20 cellular contexts compared by ENCODE assay signal in genomic region chr7:21361413-21362130, GRCh38.
DNase-seq lines count a peak whose midpoint lies in the region; ATAC-seq, FAIRE-seq and TF ChIP-seq lines count a peak whose summit lies in the region.
"Had no signal": no experiment of that assay in that cellular context is flagged by ENCODE, and none has a peak within 500 bp of the region (broad histone marks: within the 10 kb centered on the region; RNA-seq: fewer than 3 reads in every experiment).

No MANE protein-coding gene starts in this region.

- peaks cover 32% of the 10 kb centered on the region for H3K4me1 Mint-ChIP-seq in Caco-2 (ENCODE audit: low read depth, unreplicated experiment)
- peaks cover 67% of the 10 kb centered on the region for H3K4me1 Mint-ChIP-seq in activated T-cell treated with anti-CD3 and anti-CD28 coated beads, Interleukin-2, amount 50 U/mL, for 24 hours (ENCODE audit: low read depth)

- H3K36me3 ChIP-seq in Caco-2 (ENCODE audit: control insufficient read depth, insufficient read depth, low read length) (no peaks in the 10 kb centered on the region), KOPT-K1 (ENCODE audit: insufficient read depth, low read length) (no peaks in the 10 kb centered on the region), GM12878 (ENCODE audit: control insufficient read depth in 2 of 2, insufficient read depth in 2 of 2, low read length in 1 of 2) (no peaks in the 10 kb centered on the region)
- H3K36me3 ChIP-seq: gastrocnemius medialis, spleen, stomach had no signal

- 59% methylated on average over 5 of the region's 5 CpGs for WGBS in GM12878 (ENCODE audit: insufficient coverage, insufficient replicate concordance, low lambda C conversion rate, missing lambda C conversion rate)

- no peak overlapping the region for H3K4me2 ChIP-seq in GM12878 (ENCODE audit: control insufficient read depth, insufficient read depth)

- H3K9me3 ChIP-seq in Caco-2 (peaks cover 29% of the 10 kb centered on the region), KOPT-K1 (ENCODE audit: insufficient read depth, low read length, poor library complexity, severe bottlenecking) (no peaks in the 10 kb centered on the region), GM12878 (replicated peaks; ENCODE audit: control insufficient read depth, insufficient read depth, low read length) (peaks cover 11% of the 10 kb centered on the region; the same call in 2 of the 3 replicates)
- H3K9me3 ChIP-seq: gastrocnemius medialis, spleen, stomach had no signal

- peaks cover 26% of the 10 kb centered on the region for H3K36me3 Mint-ChIP-seq in Caco-2 (ENCODE audit: insufficient read depth, unreplicated experiment)
- H3K36me3 Mint-ChIP-seq in activated T-cell treated with anti-CD3 and anti-CD28 coated beads, Interleukin-2, amount 50 U/mL, for 24 hours (ENCODE audit: low read depth): no peaks in the 10 kb centered on the region
- H3K36me3 Mint-ChIP-seq: activated naive CD4-positive, alpha-beta T cell treated with anti-CD3 and anti-CD28 coated beads, Interleukin-2, amount 50 U/mL, for 24 hours had no signal

- FAIRE-seq in GM18507 (lab: Jason Lieb, UNC): peak; percentile 82
- FAIRE-seq in GM12878 (lab: Jason Lieb, UNC): peak; percentile 27
- FAIRE-seq: H1 had no signal

- intact Hi-C loops in Caco-2 (cut with micrococcal nuclease; ENCODE audit: unreplicated experiment): no loop called here
- intact Hi-C loops in GM12878 (cut with micrococcal nuclease; ENCODE audit: unreplicated experiment): no loop called here

- peak overlapping the region; percentile 8 for H3K27ac ChIP-seq in KOPT-K1 (ENCODE audit: low read depth, low read length, poor library complexity, severe bottlenecking)
- no peak overlapping the region for H3K27ac ChIP-seq in GM12878 (ENCODE audit: control insufficient read depth, insufficient read depth)
- H3K27ac ChIP-seq: gastrocnemius medialis, spleen, stomach had no signal

- TF ChIP-seq RAD21 in GM12878 (IDR thresholded peaks at IDR 0.05; ENCODE audit: insufficient read depth, low read depth, low read length): no peak

- H3K27me3 Mint-ChIP-seq in Caco-2 (ENCODE audit: insufficient read depth, unreplicated experiment): no peaks in the 10 kb centered on the region
- H3K27me3 Mint-ChIP-seq in activated T-cell treated with anti-CD3 and anti-CD28 coated beads, Interleukin-2, amount 50 U/mL, for 24 hours: no peaks in the 10 kb centered on the region
- H3K27me3 Mint-ChIP-seq: activated naive CD4-positive, alpha-beta T cell treated with anti-CD3 and anti-CD28 coated beads, Interleukin-2, amount 50 U/mL, for 24 hours had no signal

- no peak overlapping the region for H3K9ac ChIP-seq in GM12878 (ENCODE audit: control insufficient read depth, insufficient read depth, low read length)

- in situ Hi-C loops in GM12878 (cut with MboI): loop anchor here (25.0 kb wide), 1 partner anchor 1124 kb away; no protein-coding TSS in a partner anchor

- H3K4me3 Mint-ChIP-seq in Caco-2 (ENCODE audit: unreplicated experiment): peak overlapping the region; percentile 42
- no peak overlapping the region for H3K4me3 Mint-ChIP-seq in activated T-cell treated with anti-CD3 and anti-CD28 coated beads, Interleukin-2, amount 50 U/mL, for 24 hours
- H3K4me3 Mint-ChIP-seq: activated naive CD4-positive, alpha-beta T cell treated with anti-CD3 and anti-CD28 coated beads, Interleukin-2, amount 50 U/mL, for 24 hours; activated T-cell treated with anti-CD3 and anti-CD28 coated beads, Interleukin-2, amount 50 U/mL, for 4 hours had no signal

- H4K20me1 ChIP-seq in GM12878 (ENCODE audit: control insufficient read depth, insufficient read depth): no peaks in the 10 kb centered on the region

- CTCF ChIA-PET in Caco-2 (lab: Charles Lee): interaction anchor here (0.7 kb wide), 1 partner anchor 538 kb away, joined by 3 read pairs; no protein-coding TSS in a partner anchor
- CTCF ChIA-PET in GM12878 (lab: Yijun Ruan, JAX): interaction anchor here (0.6 to 2.4 kb wide), 6 partner anchors 9 to 787 kb away, joined by 3 to 6 read pairs (median 4); no protein-coding TSS in a partner anchor

- TF ChIP-seq CTCF in Caco-2 (IDR thresholded peaks at IDR 0.05; ENCODE audit: insufficient read depth in 1 of 2, low read depth in 1 of 2, low read length in 1 of 2, severe bottlenecking in 1 of 2, unreplicated experiment in 1 of 2): no peak
- TF ChIP-seq CTCF in GM12878 (IDR thresholded peaks at IDR 0.05 in 2 of 3, conservative IDR thresholded peaks at IDR 0.05 in 1 of 3; ENCODE audit: control insufficient read depth in 2 of 3, extremely low read depth in 1 of 3, insufficient read depth in 1 of 3, low read depth in 3 of 3, low read length in 3 of 3): no peak

- H3K79me2 ChIP-seq in GM12878 (ENCODE audit: control insufficient read depth, insufficient read depth, low read length): no peaks in the 10 kb centered on the region

- peaks cover 28% of the 10 kb centered on the region for H3K9me3 Mint-ChIP-seq in Caco-2 (ENCODE audit: unreplicated experiment)
- H3K9me3 Mint-ChIP-seq in activated T-cell treated with anti-CD3 and anti-CD28 coated beads, Interleukin-2, amount 50 U/mL, for 24 hours: no peaks in the 10 kb centered on the region
- H3K9me3 Mint-ChIP-seq: activated naive CD4-positive, alpha-beta T cell treated with anti-CD3 and anti-CD28 coated beads, Interleukin-2, amount 50 U/mL, for 24 hours; activated T-cell treated with anti-CD3 and anti-CD28 coated beads, Interleukin-2, amount 50 U/mL, for 4 hours had no signal

- H3K4me1 ChIP-seq in Caco-2 (peaks cover 46% of the 10 kb centered on the region), GM12878 (ENCODE audit: control insufficient read depth, insufficient read depth, low read length) (peaks cover 23% of the 10 kb centered on the region)
- H3K4me1 ChIP-seq: gastrocnemius medialis had no signal

- SMC1A ChIA-PET in GM12878 (lab: Charles Lee; ENCODE audit: uncharacterized antibody, unreplicated experiment): interaction anchor here (0.6 to 7.1 kb wide), 16 partner anchors 8 to 595 kb away, joined by 3 to 52 read pairs (median 4); partner anchors contain the start of gene SP4

- H3K27ac Mint-ChIP-seq in Caco-2 (ENCODE audit: unreplicated experiment): peak overlapping the region; percentile 66
- no peak overlapping the region for H3K27ac Mint-ChIP-seq in activated T-cell treated with anti-CD3 and anti-CD28 coated beads, Interleukin-2, amount 50 U/mL, for 24 hours
- H3K27ac Mint-ChIP-seq: activated naive CD4-positive, alpha-beta T cell treated with anti-CD3 and anti-CD28 coated beads, Interleukin-2, amount 50 U/mL, for 24 hours had no signal

- H3K4me3 ChIP-seq in Caco-2 (ENCODE audit: low read depth, low read length) (no peak overlapping the region), GM12878 (no peak overlapping the region)
- H3K4me3 ChIP-seq: gastrocnemius medialis, spleen, stomach had no signal

- TF ChIP-seq POLR2A in GM12878 (IDR thresholded peaks at IDR 0.05; ENCODE audit: low read depth, low read length): no peak

- POLR2A ChIA-PET in Caco-2 (lab: Charles Lee): interaction anchor here (0.6 to 0.7 kb wide), 2 partner anchors 571 to 575 kb away, joined by 5 to 8 read pairs; partner anchors contain the start of gene SP8
- POLR2A ChIA-PET in GM12878 (lab: Charles Lee): interaction anchor here (1.1 to 3.6 kb wide), 6 partner anchors 9 to 80 kb away, joined by 3 to 12 read pairs (median 6); partner anchors contain the start of gene SP4

- DNase-seq in Caco-2 (peak; percentile 43 to 45), GM18507 (ENCODE audit: extremely low spot score, insufficient read length, low read depth) (no peak), GM12878 (ENCODE audit: low read depth, low spot score) (no peak), DMS153 treated with DMSO at 0.1 percent for 48 hours (lab: John Stamatoyannopoulos, UW; ENCODE audit: unreplicated experiment) (no peak), GM19240 (ENCODE audit: insufficient read length, low spot score) (no peak)
- DNase-seq in activated T-cell treated with anti-CD3 and anti-CD28 coated beads, Interleukin-2, amount 50 U/mL, for 24 hours: no peak
- DNase-seq: activated T-cell treated with anti-CD3 and anti-CD28 coated beads, Interleukin-2, amount 50 U/mL, for 4 hours; cerebellar nuclear complex; DMS153; gastrocnemius medialis; NCI-H69; retina; spleen; stimulated activated CD4-positive, alpha-beta T cell treated with anti-CD3 and anti-CD28 coated beads, Interleukin-4, amount 100 ng/mL, for 4 hours; stomach had no signal

- RAD21 ChIA-PET in GM12878 (lab: Charles Lee; ENCODE audit: unreplicated experiment): interaction anchor here (1.2 to 5.8 kb wide), 10 partner anchors 8 to 206 kb away, joined by 3 to 29 read pairs (median 6); partner anchors contain the start of gene SP4

- ATAC-seq in GM12878 (peak; percentile 76), HG03045 (IDR thresholded peaks at IDR 0.05; ENCODE audit: unreplicated experiment) (no peak)
- ATAC-seq: activated T-cell treated with anti-CD3 and anti-CD28 coated beads, Interleukin-2, amount 50 U/mL, for 4 hours; gastrocnemius medialis; Right ventricle myocardium inferior had no signal

- H3K27me3 ChIP-seq in Caco-2 (replicated peaks; ENCODE audit: control insufficient read depth, insufficient read depth, low read length): no peaks in the 10 kb centered on the region
- H3K27me3 ChIP-seq in GM12878 (replicated peaks in 1 of 2; ENCODE audit: control insufficient read depth in 2 of 2, insufficient read depth in 2 of 2, low read length in 1 of 2): no peaks in the 10 kb centered on the region
- H3K27me3 ChIP-seq: gastrocnemius medialis, spleen, stomach had no signal

- BruUV-seq in Caco-2 (replicated peaks; lab: Mats Ljungman, UMichigan) (no TSS peak), GM12878 (replicated peaks; lab: Mats Ljungman, UMichigan) (no TSS peak)

- H2AFZ ChIP-seq in GM12878 (ENCODE audit: control insufficient read depth, low read depth, low read length): no peak overlapping the region

- TF ChIP-seq EP300 in GM12878 (IDR thresholded peaks at IDR 0.05; ENCODE audit: borderline replicate concordance in 1 of 2, control insufficient read depth in 1 of 2, low read depth in 2 of 2, low read length in 2 of 2): no peak

TF ChIP-seq in GM12878, 131 proteins besides CTCF, POLR2A, EP300 and RAD21 (continues in another document):
- TF ChIP-seq KDM1A (IDR thresholded peaks at IDR 0.05; ENCODE audit: borderline replicate concordance): no peak
- no peak for TF ChIP-seq EED (IDR thresholded peaks at IDR 0.05; ENCODE audit: low read depth)
- 0 out of 2 replicates have a peak, but pooled peaks have one; percentile 31 for TF ChIP-seq MTA2 (IDR thresholded peaks at IDR 0.05; ENCODE audit: low read depth)
- TF ChIP-seq RELB (IDR thresholded peaks at IDR 0.05; ENCODE audit: low read depth): no peak

Comparison
In these comparisons a context has a peak if more than half of its experiments do, and no peak if none do; other contexts are left out.
1. DNase-seq: peak in Caco-2 (2 of 2); none in GM18507 (single experiment), GM12878 (single experiment), DMS153 treated with DMSO at 0.1 percent for 48 hours (single experiment), activated T-cell treated with anti-CD3 and anti-CD28 coated beads, Interleukin-2, amount 50 U/mL, for 24 hours (single experiment) and GM19240 (single experiment).